In genomic region chr1:8905582-8906191, GRCh38 we compare ENCODE assay signal across 2 cellular contexts.
TF ChIP-seq lines count a peak whose summit lies in the region.

No MANE protein-coding gene starts in this region.

TF ChIP-seq in A549, 52 proteins besides CTCF, POLR2A, EP300 and RAD21:
- no peak for TF ChIP-seq SMC3 (IDR thresholded peaks at IDR 0.05)
- no peak for TF ChIP-seq BCL3 (IDR thresholded peaks at IDR 0.05)
- no peak for TF ChIP-seq HEYL (CRISPR knock-in tag; IDR thresholded peaks at IDR 0.05)
- TF ChIP-seq CEBPB (IDR thresholded peaks at IDR 0.05), result no peak
- no peak for TF ChIP-seq HOXA7 (CRISPR knock-in tag; IDR thresholded peaks at IDR 0.05)
- TF ChIP-seq POLR2AphosphoS2 (conservative IDR thresholded peaks at IDR 0.05; ENCODE audit: low read length), result no peak
- TF ChIP-seq MAX (IDR thresholded peaks at IDR 0.05), result peak; percentile 30; the same call in 1 of the 2 replicates
- no peak for TF ChIP-seq NPAS2 (CRISPR knock-in tag; IDR thresholded peaks at IDR 0.05; ENCODE audit: borderline replicate concordance)
- no peak for TF ChIP-seq EHMT2 (IDR thresholded peaks at IDR 0.05; ENCODE audit: low read depth)
- no peak for TF ChIP-seq FOSL2 (IDR thresholded peaks at IDR 0.05)
- 0 out of 2 replicates have a peak, but pooled peaks have one; percentile 22 for TF ChIP-seq FOSL2 (CRISPR knock-in tag; IDR thresholded peaks at IDR 0.05)
- peak; percentile 72 for TF ChIP-seq USF2 (IDR thresholded peaks at IDR 0.05)
- no peak for TF ChIP-seq ZNF302 (CRISPR knock-in tag; IDR thresholded peaks at IDR 0.05)

TF ChIP-seq in IMR-90, 13 proteins besides CTCF, POLR2A, EP300 and RAD21:
- TF ChIP-seq MAFK (IDR thresholded peaks at IDR 0.05; ENCODE audit: low read depth, low read length) (no peak), MXI1 (IDR thresholded peaks at IDR 0.05; ENCODE audit: borderline replicate concordance, low read depth, low read length) (no peak), MAZ (IDR thresholded peaks at IDR 0.05; ENCODE audit: borderline replicate concordance, low read depth, low read length) (no peak), NFE2L2 (IDR thresholded peaks at IDR 0.05; ENCODE audit: low read depth, low read length) (no peak), RCOR1 (IDR thresholded peaks at IDR 0.05; ENCODE audit: insufficient replicate concordance, low read length) (no peak)
TF ChIP-seq in IMR-90: peak in this region for 0.
